23 cellular contexts compared by ENCODE assay signal in genomic region chr1:20381961-20382360, GRCh38.
DNase-seq lines count a peak whose midpoint lies in the region; ATAC-seq, FAIRE-seq and TF ChIP-seq lines count a peak whose summit lies in the region.
"Had no signal": no experiment of that assay in that cellular context is flagged by ENCODE, and none has a peak within 500 bp of the region (broad histone marks: within the 10 kb centered on the region; RNA-seq: fewer than 3 reads in every experiment).

No MANE protein-coding gene starts in this region.

- H2BK20ac ChIP-seq in H1 (ENCODE audit: low read length) = no peak overlapping the region

- POLR2A ChIA-PET in HEK293 (lab: Yijun Ruan, JAX) = interaction anchor here (0.7 kb wide), 1 partner anchor 53 kb away, joined by 7 read pairs; no protein-coding TSS in a partner anchor
- POLR2A ChIA-PET in OCI-LY7 (lab: Charles Lee) = interaction anchor here (1.8 to 6.6 kb wide), 3 partner anchors 22 to 43 kb away, joined by 4 to 43 read pairs (median 9); no protein-coding TSS in a partner anchor
- POLR2A ChIA-PET in H1 (lab: Charles Lee; ENCODE audit: partially characterized antibody) = interaction anchor here (0.6 kb wide), 1 partner anchor 253 kb away, joined by 4 read pairs; no protein-coding TSS in a partner anchor

- no peak overlapping the region for H4K91ac ChIP-seq in H1 (replicated peaks; ENCODE audit: insufficient read length, low read length)

- WGBS in H1 (ENCODE audit: extremely low coverage in 1 of 2, insufficient coverage in 1 of 2, insufficient read length in 1 of 2, insufficient replicate concordance in 2 of 2, low coverage in 1 of 2, low lambda C conversion rate in 2 of 2, missing lambda C conversion rate in 1 of 2), 2 experiments = 89% methylated on average over 2 of the region's 2 CpGs; no CpG with 5 or more reads in 1 of the 2 experiments

- no peak for FAIRE-seq in H1 (lab: Jason Lieb, UNC)
- FAIRE-seq: A549, D721Med, G401.6, GM12878, GM19239, H54 had no signal

- H3K9me3 ChIP-seq in HEK293 (ENCODE audit: control insufficient read depth, insufficient read depth, low read depth, low read length) = no peaks in the 10 kb centered on the region
- H3K9me3 ChIP-seq in OCI-LY7 (ENCODE audit: low read length) = no peaks in the 10 kb centered on the region; the same call in 1 of the 2 replicates
- H3K9me3 ChIP-seq in H1 (ENCODE audit: insufficient read depth in 2 of 2, low read depth in 1 of 2, low read length in 1 of 2) = no peaks in the 10 kb centered on the region
- H3K9me3 ChIP-seq: A549; BE2C; BLaER1 treated with 17β-estradiol and CSF1 and Interleukin-3, amounts not matched to agents 10 nM and 100 nM; HAP-1 had no signal

- no peak overlapping the region for H3K18ac ChIP-seq in H1 (ENCODE audit: extremely low read depth, low read length)

- BruUV-seq in OCI-LY7 (replicated peaks; lab: Mats Ljungman, UMichigan) = no TSS peak

- H3K4me3 ChIP-seq in HEK293 (ENCODE audit: low read depth, low read length) (no peak overlapping the region), OCI-LY7 (ENCODE audit: low read depth, low read length, poor library complexity, severe bottlenecking) (no peak overlapping the region), H1 (ENCODE audit: extremely low read depth in 1 of 4, insufficient read depth in 2 of 4, low read depth in 3 of 4, low read length in 4 of 4) (no peak overlapping the region)
- H3K4me3 ChIP-seq: A549; BLaER1 treated with 17β-estradiol and CSF1 and Interleukin-3, amounts not matched to agents 10 nM and 100 nM; GM12878; GM23338; HAP-1 had no signal

- no peaks in the 10 kb centered on the region for H3K9me2 ChIP-seq in OCI-LY7 (ENCODE audit: insufficient read depth, low read length)

- H3K4me2 ChIP-seq in OCI-LY7 (ENCODE audit: low read length) (no peak overlapping the region), H1 (ENCODE audit: insufficient read depth in 1 of 2, low read depth in 2 of 2, low read length in 2 of 2) (no peak overlapping the region)
- H3K4me2 ChIP-seq: GM23338 had no signal

- H2BK120ac ChIP-seq in H1 (replicated peaks; ENCODE audit: low read depth, low read length) = no peak overlapping the region

- H2BK5ac ChIP-seq in H1 (ENCODE audit: low read depth, low read length) = no peak overlapping the region

- no peak overlapping the region for H2BK12ac ChIP-seq in H1 (ENCODE audit: low read depth, low read length)

- H3K4ac ChIP-seq in H1 (replicated peaks; ENCODE audit: insufficient read length, low read depth, low read length) = no peak overlapping the region

- H2AFZ ChIP-seq in OCI-LY7 (ENCODE audit: low read length) (no peak overlapping the region), H1 (ENCODE audit: low read length) (no peak overlapping the region)
- H2AFZ ChIP-seq: GM23338 had no signal

- no peak overlapping the region for H4K5ac ChIP-seq in H1 (ENCODE audit: insufficient read length, low read depth, low read length)

- H3K56ac ChIP-seq in H1 (replicated peaks; ENCODE audit: insufficient read length, low read depth, low read length) = peak overlapping the region; percentile 94

- TF ChIP-seq EP300 in H1 (IDR thresholded peaks at IDR 0.05; ENCODE audit: borderline replicate concordance in 1 of 2, low read depth in 2 of 2, low read length in 2 of 2) = no peak

- H4K8ac ChIP-seq in H1 (ENCODE audit: extremely low read depth, insufficient read depth, low read length) = no peak overlapping the region

- H3K4me1 ChIP-seq in HEK293 (ENCODE audit: control insufficient read depth, insufficient read depth, low read length) (no peaks in the 10 kb centered on the region), OCI-LY7 (ENCODE audit: insufficient read depth, low read length, poor library complexity, severe bottlenecking) (peaks cover 86% of the 10 kb centered on the region), H1 (replicated peaks in 1 of 4; ENCODE audit: control insufficient read depth in 3 of 4, insufficient read depth in 4 of 4, low read length in 3 of 4) (peaks cover 0 to 7% (median 3%) of the 10 kb centered on the region in 4 experiments; a peak in 3 of 7 replicates)
- H3K4me1 ChIP-seq: BE2C, HAP-1 had no signal

- H3K14ac ChIP-seq in H1 (ENCODE audit: insufficient read length) = no peak overlapping the region

- no peak for TF ChIP-seq POLR2A in H1 (IDR thresholded peaks at IDR 0.05; ENCODE audit: control extremely low read depth in 1 of 2, low read depth in 2 of 2, low read length in 2 of 2)

- ATAC-seq in HG02852 (IDR thresholded peaks at IDR 0.05; ENCODE audit: unreplicated experiment) = no peak
- ATAC-seq: A549, GM12878, GM23338 had no signal

- intact Hi-C loops in OCI-LY7 (cut with micrococcal nuclease; ENCODE audit: unreplicated experiment) = no loop called here

- H3K27ac ChIP-seq in HEK293 (ENCODE audit: extremely low read depth, low read depth, low read length) (no peak overlapping the region), OCI-LY7 (ENCODE audit: low read depth, low read length, poor library complexity, severe bottlenecking) (peak overlapping the region; percentile 90), H1 (ENCODE audit: low read depth, low read length) (no peak overlapping the region)
- H3K27ac ChIP-seq: BLaER1 treated with 17β-estradiol and CSF1 and Interleukin-3, amounts not matched to agents 10 nM and 100 nM had no signal

- H2BK15ac ChIP-seq in H1 (ENCODE audit: low read length) = no peak overlapping the region

- no peak for TF ChIP-seq RAD21 in H1 (IDR thresholded peaks at IDR 0.05 in 1 of 2, conservative IDR thresholded peaks at IDR 0.05 in 1 of 2; ENCODE audit: low read depth in 2 of 2, low read length in 2 of 2)

- H3K23ac ChIP-seq in H1 (ENCODE audit: insufficient read length) = no peak overlapping the region

- H3K79me1 ChIP-seq in H1 (ENCODE audit: low read depth, low read length) = no peaks in the 10 kb centered on the region

- no peak overlapping the region for H3K9ac ChIP-seq in H1 (replicated peaks in 1 of 4; ENCODE audit: extremely low read depth in 1 of 4, low read depth in 3 of 4, low read length in 3 of 4)
- H3K9ac ChIP-seq: BLaER1 treated with 17β-estradiol and CSF1 and Interleukin-3, amounts not matched to agents 10 nM and 100 nM had no signal

- no peak overlapping the region for H2AK5ac ChIP-seq in H1 (ENCODE audit: low read depth, low read length)

- H3K79me2 ChIP-seq in OCI-LY7 (ENCODE audit: insufficient read depth, low read depth, low read length) (no peaks in the 10 kb centered on the region), H1 (ENCODE audit: control insufficient read depth in 1 of 2, insufficient read depth in 2 of 2, low read length in 2 of 2) (no peaks in the 10 kb centered on the region)

- no peaks in the 10 kb centered on the region for H3K36me3 ChIP-seq in HEK293 (ENCODE audit: control insufficient read depth in 2 of 2, insufficient read depth in 1 of 2, low read length in 2 of 2)
- H3K36me3 ChIP-seq in OCI-LY7 (ENCODE audit: insufficient read depth, low read length) = no peaks in the 10 kb centered on the region
- H3K36me3 ChIP-seq in H1 (ENCODE audit: control insufficient read depth in 2 of 4, insufficient read depth in 4 of 4, low read length in 3 of 4) = no peaks in the 10 kb centered on the region
- H3K36me3 ChIP-seq: BE2C; BLaER1 treated with 17β-estradiol and CSF1 and Interleukin-3, amounts not matched to agents 10 nM and 100 nM; HAP-1 had no signal

- CTCF ChIA-PET in HEK293 (lab: Yijun Ruan, JAX) (interaction anchor here (1.4 to 7.0 kb wide), 2 partner anchors 19 to 49 kb away, joined by 3 to 50 read pairs; no protein-coding TSS in a partner anchor), OCI-LY7 (lab: Charles Lee; ENCODE audit: unreplicated experiment) (no interaction called here), H1 (lab: Charles Lee; ENCODE audit: partially characterized antibody) (interaction anchor here (1.0 to 9.8 kb wide), 6 partner anchors 9 to 111 kb away, joined by 3 to 89 read pairs (median 4); no protein-coding TSS in a partner anchor)

- H4K20me1 ChIP-seq in OCI-LY7 (ENCODE audit: insufficient read depth, low read length) = no peaks in the 10 kb centered on the region
- peaks cover 0 to 3% of the 10 kb centered on the region in 2 experiments for H4K20me1 ChIP-seq in H1 (replicated peaks in 1 of 2; ENCODE audit: control insufficient read depth in 1 of 2, insufficient read depth in 2 of 2, low read length in 2 of 2)
- H4K20me1 ChIP-seq: BLaER1 treated with 17β-estradiol and CSF1 and Interleukin-3, amounts not matched to agents 10 nM and 100 nM had no signal

- peaks cover 4% of the 10 kb centered on the region; the same call in 1 of the 2 replicates for H3K23me2 ChIP-seq in H1 (ENCODE audit: low read depth, low read length)

- peaks cover 0 to 4% (median 2%) of the 10 kb centered on the region in 4 experiments; a peak in 3 of 7 replicates for H3K27me3 ChIP-seq in H1 (replicated peaks in 1 of 4; ENCODE audit: control insufficient read depth in 3 of 4, extremely low read depth in 1 of 4, insufficient read depth in 3 of 4, low read length in 3 of 4)
- H3K27me3 ChIP-seq: BE2C had no signal

- DNase-seq in OCI-LY7 (ENCODE audit: low spot score) (no peak), H1 (ENCODE audit: low read depth in 1 of 2, low spot score in 2 of 2) (no peak), DMS153 treated with DMSO at 0.1 percent for 48 hours (lab: John Stamatoyannopoulos, UW; ENCODE audit: unreplicated experiment) (no peak), DMS53 (lab: John Stamatoyannopoulos, UW) (no peak)
- DNase-seq: 8988T; ACHN; AML-193; BE2C; CD4-positive, alpha-beta T cell; CD8-positive, alpha-beta memory T cell; DMS 273 treated with DMSO at 0.1 percent for 48 hours; DND-41 had no signal

- no peak for TF ChIP-seq CTCF in HEK293 (tag by site-specific recombination; IDR thresholded peaks at IDR 0.05)
- TF ChIP-seq CTCF in OCI-LY7 (conservative IDR thresholded peaks at IDR 0.05; ENCODE audit: low read length) = no peak
- no peak for TF ChIP-seq CTCF in H1 (IDR thresholded peaks at IDR 0.05; ENCODE audit: control extremely low read depth in 1 of 3, insufficient read depth in 1 of 3, low read depth in 1 of 3, low read length in 3 of 3)

TF ChIP-seq in HEK293, 187 proteins besides CTCF, POLR2A, EP300 and RAD21:
- TF ChIP-seq ZNF768 (tag by site-specific recombination; IDR thresholded peaks at IDR 0.05) (0 out of 2 replicates have a peak, but pooled peaks have one; percentile 27), ZNF777 (tag by site-specific recombination; IDR thresholded peaks at IDR 0.05; ENCODE audit: borderline replicate concordance) (no peak)

TF ChIP-seq in H1, 55 proteins besides CTCF, POLR2A, EP300 and RAD21:
- no peak for TF ChIP-seq CBX8 (IDR thresholded peaks at IDR 0.05; ENCODE audit: borderline replicate concordance, low read depth, low read length)
- 0 out of 2 replicates have a peak, but pooled peaks have one; percentile 37 for TF ChIP-seq KDM1A (IDR thresholded peaks at IDR 0.05; ENCODE audit: borderline replicate concordance, low read length)
